Comparison of ENCODE assay signal across 1 cellular context in the genomic region with DNA sequence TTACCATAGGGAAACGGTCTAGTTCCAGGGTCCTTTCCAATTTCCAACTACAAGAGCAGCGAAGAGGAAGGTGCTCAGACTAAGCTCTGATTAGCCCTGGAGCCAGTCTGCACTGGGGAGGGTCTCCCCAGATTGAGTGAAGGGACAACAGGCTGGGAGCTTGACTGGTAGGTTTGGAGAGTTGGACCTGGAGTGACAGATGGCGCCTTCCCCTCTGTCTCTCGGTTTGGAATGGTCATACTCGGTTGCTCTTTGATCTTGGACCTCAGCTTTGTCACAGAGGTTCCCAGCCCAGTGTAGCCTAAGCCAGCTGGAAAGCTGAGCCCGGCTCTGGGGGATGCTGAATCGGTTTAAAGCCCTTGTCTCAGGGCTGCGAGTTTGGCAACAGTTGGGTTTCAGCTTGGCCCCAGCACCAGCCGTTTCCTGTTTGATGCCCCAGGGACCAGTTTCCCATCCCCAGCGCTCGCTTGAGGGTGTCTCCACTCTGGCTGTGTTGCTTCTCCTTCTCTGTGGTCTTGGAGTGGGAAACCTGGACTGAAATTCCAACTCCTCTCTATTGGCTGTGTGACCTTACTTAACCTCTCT.
TF ChIP-seq lines count a peak whose summit lies in the region.

No MANE protein-coding gene starts in this region.

TF ChIP-seq in HepG2, 621 proteins besides CTCF, POLR2A, EP300 and RAD21 (continued from another document and continues in another):
- TF ChIP-seq, protein P1, sequence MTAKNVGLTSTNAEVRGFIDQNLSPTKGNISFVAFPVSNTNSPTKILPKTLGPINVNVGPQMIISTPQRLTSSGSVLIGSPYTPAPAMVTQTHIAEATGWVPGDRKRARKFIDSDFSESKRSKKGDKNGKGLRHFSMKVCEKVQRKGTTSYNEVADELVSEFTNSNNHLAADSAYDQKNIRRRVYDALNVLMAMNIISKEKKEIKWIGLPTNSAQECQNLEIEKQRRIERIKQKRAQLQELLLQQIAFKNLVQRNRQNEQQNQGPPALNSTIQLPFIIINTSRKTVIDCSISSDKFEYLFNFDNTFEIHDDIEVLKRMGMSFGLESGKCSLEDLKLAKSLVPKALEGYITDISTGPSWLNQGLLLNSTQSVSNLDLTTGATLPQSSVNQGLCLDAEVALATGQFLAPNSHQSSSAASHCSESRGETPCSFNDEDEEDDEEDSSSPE (CRISPR knock-in tag; IDR thresholded peaks at IDR 0.05) = no peak
- TF ChIP-seq, protein P2, sequence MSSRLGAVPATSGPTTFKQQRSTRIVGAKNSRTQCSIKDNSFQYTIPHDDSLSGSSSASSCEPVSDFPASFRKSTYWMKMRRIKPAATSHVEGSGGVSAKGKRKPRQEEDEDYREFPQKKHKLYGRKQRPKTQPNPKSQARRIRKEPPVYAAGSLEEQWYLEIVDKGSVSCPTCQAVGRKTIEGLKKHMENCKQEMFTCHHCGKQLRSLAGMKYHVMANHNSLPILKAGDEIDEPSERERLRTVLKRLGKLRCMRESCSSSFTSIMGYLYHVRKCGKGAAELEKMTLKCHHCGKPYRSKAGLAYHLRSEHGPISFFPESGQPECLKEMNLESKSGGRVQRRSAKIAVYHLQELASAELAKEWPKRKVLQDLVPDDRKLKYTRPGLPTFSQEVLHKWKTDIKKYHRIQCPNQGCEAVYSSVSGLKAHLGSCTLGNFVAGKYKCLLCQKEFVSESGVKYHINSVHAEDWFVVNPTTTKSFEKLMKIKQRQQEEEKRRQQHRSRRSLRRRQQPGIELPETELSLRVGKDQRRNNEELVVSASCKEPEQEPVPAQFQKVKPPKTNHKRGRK (CRISPR knock-in tag; IDR thresholded peaks at IDR 0.05) = no peak
- TF ChIP-seq SRSF9 (IDR thresholded peaks at IDR 0.05; ENCODE audit: borderline replicate concordance, insufficient read depth, low read depth, low read length, poor library complexity, severe bottlenecking) (no peak), PHF5A (CRISPR knock-in tag; IDR thresholded peaks at IDR 0.05; ENCODE audit: low read depth, unreplicated experiment) (no peak), ZNF775 (CRISPR knock-in tag; IDR thresholded peaks at IDR 0.05; ENCODE audit: borderline replicate concordance) (no peak), SOX5 (CRISPR knock-in tag; IDR thresholded peaks at IDR 0.05; ENCODE audit: borderline replicate concordance) (0 out of 2 replicates have a peak, but pooled peaks have one; percentile 10), MAFF (IDR thresholded peaks at IDR 0.05; ENCODE audit: low read depth, low read length) (no peak), HNF4A (CRISPR knock-in tag; IDR thresholded peaks at IDR 0.05) (peak; percentile 84), ZNF768 (CRISPR knock-in tag; IDR thresholded peaks at IDR 0.05) (peak; percentile 88), FOXJ3 (CRISPR knock-in tag; IDR thresholded peaks at IDR 0.05; ENCODE audit: borderline replicate concordance) (no peak), ZC3H13 (CRISPR knock-in tag; IDR thresholded peaks at IDR 0.05) (no peak), PAF1 (CRISPR knock-in tag; IDR thresholded peaks at IDR 0.05) (no peak), ZNF317 (CRISPR knock-in tag; IDR thresholded peaks at IDR 0.05) (no peak), ZNF530 (CRISPR knock-in tag; IDR thresholded peaks at IDR 0.05; ENCODE audit: low read depth) (no peak), ZNF605 (CRISPR knock-in tag; IDR thresholded peaks at IDR 0.05) (peak; percentile 23; the same call in 1 of the 2 replicates), ZMYM4 (CRISPR knock-in tag; IDR thresholded peaks at IDR 0.05) (peak; percentile 27; the same call in 1 of the 2 replicates), ZNF7 (CRISPR knock-in tag; IDR thresholded peaks at IDR 0.05) (no peak), CBFB (CRISPR knock-in tag; IDR thresholded peaks at IDR 0.05) (no peak), SALL1 (CRISPR knock-in tag; IDR thresholded peaks at IDR 0.05) (peak; percentile 51; the same call in 1 of the 2 replicates), ARNT (IDR thresholded peaks at IDR 0.05) (no peak), WIZ (CRISPR knock-in tag; IDR thresholded peaks at IDR 0.05) (no peak), NFYC (CRISPR knock-in tag; IDR thresholded peaks at IDR 0.05) (0 out of 2 replicates have a peak, but pooled peaks have one; percentile 13), ZNF256 (CRISPR knock-in tag; conservative IDR thresholded peaks at IDR 0.05) (no peak), ZNF75D (CRISPR knock-in tag; IDR thresholded peaks at IDR 0.05; ENCODE audit: borderline replicate concordance) (no peak), SAP130 (CRISPR knock-in tag; IDR thresholded peaks at IDR 0.05; ENCODE audit: low read depth) (peak; percentile 70), FOSL1 (CRISPR knock-in tag; IDR thresholded peaks at IDR 0.05; ENCODE audit: borderline replicate concordance) (no peak), ZNF674 (CRISPR knock-in tag; IDR thresholded peaks at IDR 0.05; ENCODE audit: low read depth) (no peak), LCORL (IDR thresholded peaks at IDR 0.05) (no peak), LCORL (CRISPR knock-in tag; IDR thresholded peaks at IDR 0.05) (peak; percentile 76; the same call in 1 of the 2 replicates), ZNF331 (CRISPR knock-in tag; IDR thresholded peaks at IDR 0.05) (peak; percentile 62; the same call in 1 of the 2 replicates)
- TF ChIP-seq, protein P3, sequence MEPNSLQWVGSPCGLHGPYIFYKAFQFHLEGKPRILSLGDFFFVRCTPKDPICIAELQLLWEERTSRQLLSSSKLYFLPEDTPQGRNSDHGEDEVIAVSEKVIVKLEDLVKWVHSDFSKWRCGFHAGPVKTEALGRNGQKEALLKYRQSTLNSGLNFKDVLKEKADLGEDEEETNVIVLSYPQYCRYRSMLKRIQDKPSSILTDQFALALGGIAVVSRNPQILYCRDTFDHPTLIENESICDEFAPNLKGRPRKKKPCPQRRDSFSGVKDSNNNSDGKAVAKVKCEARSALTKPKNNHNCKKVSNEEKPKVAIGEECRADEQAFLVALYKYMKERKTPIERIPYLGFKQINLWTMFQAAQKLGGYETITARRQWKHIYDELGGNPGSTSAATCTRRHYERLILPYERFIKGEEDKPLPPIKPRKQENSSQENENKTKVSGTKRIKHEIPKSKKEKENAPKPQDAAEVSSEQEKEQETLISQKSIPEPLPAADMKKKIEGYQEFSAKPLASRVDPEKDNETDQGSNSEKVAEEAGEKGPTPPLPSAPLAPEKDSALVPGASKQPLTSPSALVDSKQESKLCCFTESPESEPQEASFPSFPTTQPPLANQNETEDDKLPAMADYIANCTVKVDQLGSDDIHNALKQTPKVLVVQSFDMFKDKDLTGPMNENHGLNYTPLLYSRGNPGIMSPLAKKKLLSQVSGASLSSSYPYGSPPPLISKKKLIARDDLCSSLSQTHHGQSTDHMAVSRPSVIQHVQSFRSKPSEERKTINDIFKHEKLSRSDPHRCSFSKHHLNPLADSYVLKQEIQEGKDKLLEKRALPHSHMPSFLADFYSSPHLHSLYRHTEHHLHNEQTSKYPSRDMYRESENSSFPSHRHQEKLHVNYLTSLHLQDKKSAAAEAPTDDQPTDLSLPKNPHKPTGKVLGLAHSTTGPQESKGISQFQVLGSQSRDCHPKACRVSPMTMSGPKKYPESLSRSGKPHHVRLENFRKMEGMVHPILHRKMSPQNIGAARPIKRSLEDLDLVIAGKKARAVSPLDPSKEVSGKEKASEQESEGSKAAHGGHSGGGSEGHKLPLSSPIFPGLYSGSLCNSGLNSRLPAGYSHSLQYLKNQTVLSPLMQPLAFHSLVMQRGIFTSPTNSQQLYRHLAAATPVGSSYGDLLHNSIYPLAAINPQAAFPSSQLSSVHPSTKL (CRISPR knock-in tag; IDR thresholded peaks at IDR 0.05) = peak; percentile 29; the same call in 1 of the 2 replicates
- TF ChIP-seq, protein P4, sequence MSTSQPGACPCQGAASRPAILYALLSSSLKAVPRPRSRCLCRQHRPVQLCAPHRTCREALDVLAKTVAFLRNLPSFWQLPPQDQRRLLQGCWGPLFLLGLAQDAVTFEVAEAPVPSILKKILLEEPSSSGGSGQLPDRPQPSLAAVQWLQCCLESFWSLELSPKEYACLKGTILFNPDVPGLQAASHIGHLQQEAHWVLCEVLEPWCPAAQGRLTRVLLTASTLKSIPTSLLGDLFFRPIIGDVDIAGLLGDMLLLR (CRISPR knock-in tag; IDR thresholded peaks at IDR 0.05) = no peak
- TF ChIP-seq, protein P5, sequence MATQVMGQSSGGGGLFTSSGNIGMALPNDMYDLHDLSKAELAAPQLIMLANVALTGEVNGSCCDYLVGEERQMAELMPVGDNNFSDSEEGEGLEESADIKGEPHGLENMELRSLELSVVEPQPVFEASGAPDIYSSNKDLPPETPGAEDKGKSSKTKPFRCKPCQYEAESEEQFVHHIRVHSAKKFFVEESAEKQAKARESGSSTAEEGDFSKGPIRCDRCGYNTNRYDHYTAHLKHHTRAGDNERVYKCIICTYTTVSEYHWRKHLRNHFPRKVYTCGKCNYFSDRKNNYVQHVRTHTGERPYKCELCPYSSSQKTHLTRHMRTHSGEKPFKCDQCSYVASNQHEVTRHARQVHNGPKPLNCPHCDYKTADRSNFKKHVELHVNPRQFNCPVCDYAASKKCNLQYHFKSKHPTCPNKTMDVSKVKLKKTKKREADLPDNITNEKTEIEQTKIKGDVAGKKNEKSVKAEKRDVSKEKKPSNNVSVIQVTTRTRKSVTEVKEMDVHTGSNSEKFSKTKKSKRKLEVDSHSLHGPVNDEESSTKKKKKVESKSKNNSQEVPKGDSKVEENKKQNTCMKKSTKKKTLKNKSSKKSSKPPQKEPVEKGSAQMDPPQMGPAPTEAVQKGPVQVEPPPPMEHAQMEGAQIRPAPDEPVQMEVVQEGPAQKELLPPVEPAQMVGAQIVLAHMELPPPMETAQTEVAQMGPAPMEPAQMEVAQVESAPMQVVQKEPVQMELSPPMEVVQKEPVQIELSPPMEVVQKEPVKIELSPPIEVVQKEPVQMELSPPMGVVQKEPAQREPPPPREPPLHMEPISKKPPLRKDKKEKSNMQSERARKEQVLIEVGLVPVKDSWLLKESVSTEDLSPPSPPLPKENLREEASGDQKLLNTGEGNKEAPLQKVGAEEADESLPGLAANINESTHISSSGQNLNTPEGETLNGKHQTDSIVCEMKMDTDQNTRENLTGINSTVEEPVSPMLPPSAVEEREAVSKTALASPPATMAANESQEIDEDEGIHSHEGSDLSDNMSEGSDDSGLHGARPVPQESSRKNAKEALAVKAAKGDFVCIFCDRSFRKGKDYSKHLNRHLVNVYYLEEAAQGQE (IDR thresholded peaks at IDR 0.05; ENCODE audit: borderline replicate concordance in 1 of 2, low read depth in 1 of 2, low read length in 2 of 2) = no peak
- TF ChIP-seq, protein P6, sequence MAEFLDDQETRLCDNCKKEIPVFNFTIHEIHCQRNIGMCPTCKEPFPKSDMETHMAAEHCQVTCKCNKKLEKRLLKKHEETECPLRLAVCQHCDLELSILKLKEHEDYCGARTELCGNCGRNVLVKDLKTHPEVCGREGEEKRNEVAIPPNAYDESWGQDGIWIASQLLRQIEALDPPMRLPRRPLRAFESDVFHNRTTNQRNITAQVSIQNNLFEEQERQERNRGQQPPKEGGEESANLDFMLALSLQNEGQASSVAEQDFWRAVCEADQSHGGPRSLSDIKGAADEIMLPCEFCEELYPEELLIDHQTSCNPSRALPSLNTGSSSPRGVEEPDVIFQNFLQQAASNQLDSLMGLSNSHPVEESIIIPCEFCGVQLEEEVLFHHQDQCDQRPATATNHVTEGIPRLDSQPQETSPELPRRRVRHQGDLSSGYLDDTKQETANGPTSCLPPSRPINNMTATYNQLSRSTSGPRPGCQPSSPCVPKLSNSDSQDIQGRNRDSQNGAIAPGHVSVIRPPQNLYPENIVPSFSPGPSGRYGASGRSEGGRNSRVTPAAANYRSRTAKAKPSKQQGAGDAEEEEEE (CRISPR knock-in tag; IDR thresholded peaks at IDR 0.05; ENCODE audit: borderline replicate concordance) = no peak
- TF ChIP-seq, protein P7, sequence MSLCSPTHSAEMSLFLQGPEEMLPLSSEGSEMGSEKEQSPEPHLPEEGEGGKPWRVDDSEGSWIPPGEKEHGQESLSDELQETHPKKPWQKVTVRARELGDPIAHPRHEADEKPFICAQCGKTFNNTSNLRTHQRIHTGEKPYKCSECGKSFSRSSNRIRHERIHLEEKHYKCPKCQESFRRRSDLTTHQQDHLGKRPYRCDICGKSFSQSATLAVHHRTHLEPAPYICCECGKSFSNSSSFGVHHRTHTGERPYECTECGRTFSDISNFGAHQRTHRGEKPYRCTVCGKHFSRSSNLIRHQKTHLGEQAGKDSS (CRISPR knock-in tag; IDR thresholded peaks at IDR 0.05; ENCODE audit: borderline replicate concordance, low read depth) = 0 out of 2 replicates have a peak, but pooled peaks have one; percentile 26
- TF ChIP-seq, protein P8, sequence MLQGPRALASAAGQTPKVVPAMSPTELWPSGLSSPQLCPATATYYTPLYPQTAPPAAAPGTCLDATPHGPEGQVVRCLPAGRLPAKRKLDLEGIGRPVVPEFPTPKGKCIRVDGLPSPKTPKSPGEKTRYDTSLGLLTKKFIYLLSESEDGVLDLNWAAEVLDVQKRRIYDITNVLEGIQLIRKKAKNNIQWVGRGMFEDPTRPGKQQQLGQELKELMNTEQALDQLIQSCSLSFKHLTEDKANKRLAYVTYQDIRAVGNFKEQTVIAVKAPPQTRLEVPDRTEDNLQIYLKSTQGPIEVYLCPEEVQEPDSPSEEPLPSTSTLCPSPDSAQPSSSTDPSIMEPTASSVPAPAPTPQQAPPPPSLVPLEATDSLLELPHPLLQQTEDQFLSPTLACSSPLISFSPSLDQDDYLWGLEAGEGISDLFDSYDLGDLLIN (CRISPR knock-in tag; IDR thresholded peaks at IDR 0.05; ENCODE audit: borderline replicate concordance) = no peak
- TF ChIP-seq, protein P9, sequence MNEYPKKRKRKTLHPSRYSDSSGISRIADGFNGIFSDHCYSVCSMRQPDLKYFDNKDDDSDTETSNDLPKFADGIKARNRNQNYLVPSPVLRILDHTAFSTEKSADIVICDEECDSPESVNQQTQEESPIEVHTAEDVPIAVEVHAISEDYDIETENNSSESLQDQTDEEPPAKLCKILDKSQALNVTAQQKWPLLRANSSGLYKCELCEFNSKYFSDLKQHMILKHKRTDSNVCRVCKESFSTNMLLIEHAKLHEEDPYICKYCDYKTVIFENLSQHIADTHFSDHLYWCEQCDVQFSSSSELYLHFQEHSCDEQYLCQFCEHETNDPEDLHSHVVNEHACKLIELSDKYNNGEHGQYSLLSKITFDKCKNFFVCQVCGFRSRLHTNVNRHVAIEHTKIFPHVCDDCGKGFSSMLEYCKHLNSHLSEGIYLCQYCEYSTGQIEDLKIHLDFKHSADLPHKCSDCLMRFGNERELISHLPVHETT (CRISPR knock-in tag; conservative IDR thresholded peaks at IDR 0.05) = no peak
- TF ChIP-seq, protein P10, sequence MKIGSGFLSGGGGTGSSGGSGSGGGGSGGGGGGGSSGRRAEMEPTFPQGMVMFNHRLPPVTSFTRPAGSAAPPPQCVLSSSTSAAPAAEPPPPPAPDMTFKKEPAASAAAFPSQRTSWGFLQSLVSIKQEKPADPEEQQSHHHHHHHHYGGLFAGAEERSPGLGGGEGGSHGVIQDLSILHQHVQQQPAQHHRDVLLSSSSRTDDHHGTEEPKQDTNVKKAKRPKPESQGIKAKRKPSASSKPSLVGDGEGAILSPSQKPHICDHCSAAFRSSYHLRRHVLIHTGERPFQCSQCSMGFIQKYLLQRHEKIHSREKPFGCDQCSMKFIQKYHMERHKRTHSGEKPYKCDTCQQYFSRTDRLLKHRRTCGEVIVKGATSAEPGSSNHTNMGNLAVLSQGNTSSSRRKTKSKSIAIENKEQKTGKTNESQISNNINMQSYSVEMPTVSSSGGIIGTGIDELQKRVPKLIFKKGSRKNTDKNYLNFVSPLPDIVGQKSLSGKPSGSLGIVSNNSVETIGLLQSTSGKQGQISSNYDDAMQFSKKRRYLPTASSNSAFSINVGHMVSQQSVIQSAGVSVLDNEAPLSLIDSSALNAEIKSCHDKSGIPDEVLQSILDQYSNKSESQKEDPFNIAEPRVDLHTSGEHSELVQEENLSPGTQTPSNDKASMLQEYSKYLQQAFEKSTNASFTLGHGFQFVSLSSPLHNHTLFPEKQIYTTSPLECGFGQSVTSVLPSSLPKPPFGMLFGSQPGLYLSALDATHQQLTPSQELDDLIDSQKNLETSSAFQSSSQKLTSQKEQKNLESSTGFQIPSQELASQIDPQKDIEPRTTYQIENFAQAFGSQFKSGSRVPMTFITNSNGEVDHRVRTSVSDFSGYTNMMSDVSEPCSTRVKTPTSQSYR (CRISPR knock-in tag; IDR thresholded peaks at IDR 0.05; ENCODE audit: borderline replicate concordance) = no peak
